16 cellular contexts compared by ENCODE assay signal in genomic region chr10:132642732-132643008, GRCh38.
"Had no signal": no experiment of that assay in that cellular context is flagged by ENCODE, and none has a peak within 500 bp of the region (broad histone marks: within the 10 kb centered on the region; RNA-seq: fewer than 3 reads in every experiment).

No MANE protein-coding gene starts in this region.

- H3K4me3 Mint-ChIP-seq: activated CD8-positive, alpha-beta T cell treated with anti-CD3 and anti-CD28 coated beads for 36 hours; activated T-cell treated with anti-CD3 and anti-CD28 coated beads, Interleukin-2, amount 50 U/mL, for 4 hours; dendritic cell treated with granulocyte-macrophage colony-stimulating factor and Interleukin-4, amounts not matched to agents 40 ng/mL and 50 ng/mL, for 4 days; effector memory CD8-positive, alpha-beta T cell; stimulated activated memory B cell treated with anti-CD40 and anti-IgM and Interleukin-4, amounts not matched to agents 10 μg/mL and 1 μg/mL and 100 μg/mL, for 72 hours; WTC11 had no signal

- H3K4me3 ChIP-seq: gastrocnemius medialis, lung, tibial nerve, uterus had no signal

- H3K27me3 Mint-ChIP-seq: activated CD8-positive, alpha-beta T cell treated with anti-CD3 and anti-CD28 coated beads for 36 hours; dendritic cell treated with granulocyte-macrophage colony-stimulating factor and Interleukin-4, amounts not matched to agents 40 ng/mL and 50 ng/mL, for 4 days; effector memory CD8-positive, alpha-beta T cell; stimulated activated memory B cell treated with anti-CD40 and anti-IgM and Interleukin-4, amounts not matched to agents 10 μg/mL and 1 μg/mL and 100 μg/mL, for 72 hours had no signal

- H3K27ac Mint-ChIP-seq: activated CD8-positive, alpha-beta T cell treated with anti-CD3 and anti-CD28 coated beads for 36 hours; dendritic cell treated with granulocyte-macrophage colony-stimulating factor and Interleukin-4, amounts not matched to agents 40 ng/mL and 50 ng/mL, for 4 days; effector memory CD8-positive, alpha-beta T cell; stimulated activated memory B cell treated with anti-CD40 and anti-IgM and Interleukin-4, amounts not matched to agents 10 μg/mL and 1 μg/mL and 100 μg/mL, for 72 hours; WTC11 had no signal

- ATAC-seq: activated CD8-positive, alpha-beta T cell treated with anti-CD3 and anti-CD28 coated beads for 36 hours; activated T-cell treated with anti-CD3 and anti-CD28 coated beads, Interleukin-2, amount 50 U/mL, for 4 hours; effector memory CD8-positive, alpha-beta T cell; gastrocnemius medialis; left cardiac atrium; stimulated activated memory B cell treated with anti-CD40 and anti-IgM and Interleukin-4, amounts not matched to agents 10 μg/mL and 1 μg/mL and 100 μg/mL, for 72 hours; WTC11 had no signal

- H3K9me3 Mint-ChIP-seq: activated CD8-positive, alpha-beta T cell treated with anti-CD3 and anti-CD28 coated beads for 36 hours; activated T-cell treated with anti-CD3 and anti-CD28 coated beads, Interleukin-2, amount 50 U/mL, for 4 hours; dendritic cell treated with granulocyte-macrophage colony-stimulating factor and Interleukin-4, amounts not matched to agents 40 ng/mL and 50 ng/mL, for 4 days; effector memory CD8-positive, alpha-beta T cell; stimulated activated memory B cell treated with anti-CD40 and anti-IgM and Interleukin-4, amounts not matched to agents 10 μg/mL and 1 μg/mL and 100 μg/mL, for 72 hours had no signal

- H3K36me3 Mint-ChIP-seq: WTC11 had no signal

- H3K36me3 ChIP-seq: gastrocnemius medialis, uterus had no signal

- H3K9me3 ChIP-seq: gastrocnemius medialis, tibial nerve, uterus had no signal

- H3K27ac ChIP-seq: epithelial cell of prostate, gastrocnemius medialis, tibial nerve, uterus had no signal

- H3K27me3 ChIP-seq: gastrocnemius medialis, tibial nerve, uterus had no signal

- DNase-seq: activated CD4-positive, alpha-beta T cell treated with anti-CD3 and anti-CD28 coated beads for 48 hours; activated CD8-positive, alpha-beta T cell treated with anti-CD3 and anti-CD28 coated beads for 36 hours; activated effector memory CD4-positive, alpha-beta T cell treated with Interleukin-2 at 50 U/mL for 16 hours; activated naive CD4-positive, alpha-beta T cell treated with anti-CD3 and anti-CD28 coated beads, Interleukin-2, amount 50 U/mL, for 16 hours; activated T-cell treated with anti-CD3 and anti-CD28 coated beads, Interleukin-2, amount 50 U/mL, for 4 hours; effector memory CD8-positive, alpha-beta T cell; gastrocnemius medialis; left cardiac atrium; stimulated activated CD4-positive, alpha-beta T cell treated with anti-CD3 and anti-CD28 coated beads, Interleukin-2, amount 100 ng/mL, for 48 hours had no signal
